8 cellular contexts compared by ENCODE assay signal in genomic region chr22:50529416-50530279, GRCh38. TPM values are rescaled to one million over a fixed set of nuclear protein-coding genes. Genes with fewer than 3 reads are reported as not detected.
A peak's percentile ranks its signal among the peaks of the same experiment; 100 is the strongest.
DNase-seq lines count a peak whose midpoint lies in the region; ATAC-seq, FAIRE-seq and TF ChIP-seq lines count a peak whose summit lies in the region.

TYMP (minus strand) TSS chr22:50530012; CDS start chr22:50529709, 303 bp downstream.

- peak within 1 kb of the TSS; percentile 96 for H3K4ac ChIP-seq in mesenchymal stem cell (ENCODE audit: low read depth in 1 of 2, low read length in 2 of 2)

- H3K27me3 Mint-ChIP-seq in stimulated activated naive B cell treated with anti-CD40 and anti-IgM and Interleukin-4, amounts not matched to agents 10 μg/mL and 1 μg/mL and 100 μg/mL, for 72 hours = no peaks in the 10 kb centered on the region

- peaks cover 48 to 68% of the 10 kb centered on the region in 2 donors for H3K4me1 Mint-ChIP-seq in stimulated activated naive B cell treated with anti-CD40 and anti-IgM and Interleukin-4, amounts not matched to agents 10 μg/mL and 1 μg/mL and 100 μg/mL, for 72 hours

- H3K9ac ChIP-seq in mesenchymal stem cell (ENCODE audit: low read length) = peak within 1 kb of the TSS; percentile 93

- H2BK15ac ChIP-seq in mesenchymal stem cell (ENCODE audit: low read depth, poor library complexity, severe bottlenecking) = peak within 1 kb of the TSS; percentile 99

- peak; percentile 15 for ATAC-seq in HG02885 (IDR thresholded peaks at IDR 0.05; ENCODE audit: poor library complexity, unreplicated experiment)
- peak; percentile 12 to 14 for ATAC-seq in activated CD4-positive, CD25-positive, alpha-beta regulatory T cell treated with anti-CD3 and anti-CD28 coated beads, Interleukin-2, amount 50 U/mL, for 24 hours
- peak; percentile 13 to 15 for ATAC-seq in stimulated activated naive B cell treated with anti-CD40 and anti-IgM and Interleukin-4, amounts not matched to agents 10 μg/mL and 1 μg/mL and 100 μg/mL, for 72 hours (replicated peaks)

- H3K36me3 ChIP-seq in DOHH2 (ENCODE audit: control insufficient read depth, low read length) (peaks cover 8% of the 10 kb centered on the region), mesenchymal stem cell (ENCODE audit: control insufficient read depth in 1 of 2, insufficient read depth in 2 of 2, low read depth in 1 of 2, low read length in 2 of 2) (peaks cover 0 to 3% of the 10 kb centered on the region in 2 experiments)

- peak within 1 kb of the TSS; percentile 98 for H4K91ac ChIP-seq in mesenchymal stem cell (ENCODE audit: low read length)

- H3K4me3 ChIP-seq in DOHH2 (ENCODE audit: low read length) = peak within 1 kb of the TSS; percentile 91
- peak within 1 kb of the TSS; percentile 41 to 85 for H3K4me3 ChIP-seq in mesenchymal stem cell (ENCODE audit: insufficient read depth in 1 of 2, low read depth in 1 of 2, low read length in 2 of 2)

- DNase-seq in dermis microvascular lymphatic vessel endothelial cell (ENCODE audit: low read depth in 2 of 2) = peak in 1 of 2 donors; percentile 36
- DNase-seq in mesenchymal stem cell = peak; percentile 39
- DNase-seq in stimulated activated naive B cell treated with anti-CD40 and anti-IgM and Interleukin-4, amounts not matched to agents 10 μg/mL and 1 μg/mL and 100 μg/mL, for 72 hours = peak; percentile 80
- DNase-seq in RCC 7860 (ENCODE audit: low spot score) = no peak
- no peak for DNase-seq in NCI-H1048 (lab: John Stamatoyannopoulos, UW)

- H4K8ac ChIP-seq in mesenchymal stem cell (ENCODE audit: low read length) = peak within 1 kb of the TSS; percentile 96

- no peak within 1 kb of the TSS for H2AK5ac ChIP-seq in mesenchymal stem cell (ENCODE audit: low read length, severe bottlenecking)

- peak within 1 kb of the TSS; percentile 93 to 99 for H3K4me3 Mint-ChIP-seq in stimulated activated naive B cell treated with anti-CD40 and anti-IgM and Interleukin-4, amounts not matched to agents 10 μg/mL and 1 μg/mL and 100 μg/mL, for 72 hours

- H2BK12ac ChIP-seq in mesenchymal stem cell (ENCODE audit: low read length in 2 of 2) = peak within 1 kb of the TSS; percentile 21 to 94

- peak within 1 kb of the TSS; percentile 97 for H2BK120ac ChIP-seq in mesenchymal stem cell (ENCODE audit: low read depth, low read length)

- H3K4me2 ChIP-seq in DOHH2 (ENCODE audit: low read length) (peak within 1 kb of the TSS; percentile 94), mesenchymal stem cell (ENCODE audit: low read length, poor library complexity, severe bottlenecking) (peak within 1 kb of the TSS; percentile 18)

- peak within 1 kb of the TSS; percentile 100 for H3K27ac Mint-ChIP-seq in stimulated activated naive B cell treated with anti-CD40 and anti-IgM and Interleukin-4, amounts not matched to agents 10 μg/mL and 1 μg/mL and 100 μg/mL, for 72 hours

- peaks cover 30% of the 10 kb centered on the region for H3K79me2 ChIP-seq in DOHH2 (ENCODE audit: control insufficient read depth, low read length)

- H2AFZ ChIP-seq in mesenchymal stem cell (ENCODE audit: low read depth, low read length) = peak within 1 kb of the TSS; percentile 64

- no peak for TF ChIP-seq CTCF in DOHH2 (IDR thresholded peaks at IDR 0.05; ENCODE audit: low read depth, low read length, poor library complexity, severe bottlenecking)

- H3K4me1 ChIP-seq in DOHH2 (ENCODE audit: control insufficient read depth, low read length) (peaks cover 51% of the 10 kb centered on the region), mesenchymal stem cell (ENCODE audit: control insufficient read depth, insufficient read depth, low read depth, low read length) (peaks cover 48% of the 10 kb centered on the region)

- H2BK5ac ChIP-seq in mesenchymal stem cell (ENCODE audit: low read depth, low read length, poor library complexity, severe bottlenecking) = no peak within 1 kb of the TSS

- H3K79me1 ChIP-seq in mesenchymal stem cell (replicated peaks; ENCODE audit: low read length, poor library complexity, severe bottlenecking) = peaks cover 5% of the 10 kb centered on the region

- FAIRE-seq in RCC 7860 (lab: Jason Lieb, UNC) = no peak

- H3K9me3 ChIP-seq in DOHH2 (ENCODE audit: control insufficient read depth, insufficient read depth, low read length) (no peaks in the 10 kb centered on the region), mesenchymal stem cell (ENCODE audit: control insufficient read depth, low read length) (no peaks in the 10 kb centered on the region)

- H4K20me1 ChIP-seq in DOHH2 (ENCODE audit: control insufficient read depth, insufficient read depth, low read depth, low read length) = no peaks in the 10 kb centered on the region

- H3K36me3 Mint-ChIP-seq in stimulated activated naive B cell treated with anti-CD40 and anti-IgM and Interleukin-4, amounts not matched to agents 10 μg/mL and 1 μg/mL and 100 μg/mL, for 72 hours = peaks cover 33 to 37% of the 10 kb centered on the region in 2 donors

- H3K23ac ChIP-seq in mesenchymal stem cell (ENCODE audit: low read length in 2 of 2) = peak within 1 kb of the TSS in 1 of 2 experiments; percentile 99

- H3K9me3 Mint-ChIP-seq in stimulated activated naive B cell treated with anti-CD40 and anti-IgM and Interleukin-4, amounts not matched to agents 10 μg/mL and 1 μg/mL and 100 μg/mL, for 72 hours = no peaks in the 10 kb centered on the region

- no peaks in the 10 kb centered on the region for H3K27me3 ChIP-seq in DOHH2 (ENCODE audit: control insufficient read depth, low read length)
- peaks cover 0 to 27% of the 10 kb centered on the region in 2 experiments for H3K27me3 ChIP-seq in mesenchymal stem cell (ENCODE audit: control insufficient read depth in 1 of 2, insufficient read depth in 1 of 2, low read length in 2 of 2)

- peaks cover 39% of the 10 kb centered on the region for H3F3A ChIP-seq in DOHH2 (ENCODE audit: control insufficient read depth, insufficient read depth)

- peak within 1 kb of the TSS in 1 of 2 experiments; percentile 87 for H3K14ac ChIP-seq in mesenchymal stem cell (ENCODE audit: low read length in 2 of 2)

- WGBS in mesenchymal stem cell = 29% methylated on average over 72 of the region's 105 CpGs

- H3K27ac ChIP-seq in DOHH2 (ENCODE audit: low read depth, low read length) = peak within 1 kb of the TSS; percentile 97
- H3K27ac ChIP-seq in mesenchymal stem cell (ENCODE audit: low read length, poor library complexity, severe bottlenecking) = no peak within 1 kb of the TSS

- H3K9me2 ChIP-seq in DOHH2 (replicated peaks; ENCODE audit: control insufficient read depth, low read length) = no peaks in the 10 kb centered on the region

- peak within 1 kb of the TSS; percentile 87 to 92 for H3K18ac ChIP-seq in mesenchymal stem cell (ENCODE audit: low read depth in 1 of 2, low read length in 2 of 2)

RNA-seq across cellular contexts. Expression of gene TYMP, which starts in this region (rescaled TPM):
- 11.9 and 24.9 TPM in 2 replicates for total RNA-seq in dermis microvascular lymphatic vessel endothelial cell
- polyA plus RNA-seq in mesenchymal stem cell (2013, experiment 1 of 2) = 18.0 TPM
- polyA plus RNA-seq in mesenchymal stem cell (2013, experiment 2 of 2) = 17.4 TPM

Comparison
In these comparisons a context has a peak if more than half of its experiments do, and no peak if none do; other contexts are left out.
1. DNase-seq: peak in mesenchymal stem cell (single experiment) and stimulated activated naive B cell treated with anti-CD40 and anti-IgM and Interleukin-4, amounts not matched to agents 10 μg/mL and 1 μg/mL and 100 μg/mL, for 72 hours (single experiment); none in RCC 7860 (single experiment) and NCI-H1048 (single experiment).
2. Peak in every context shown above with its lines, with median percentiles within 50 percentile points of each other: ATAC-seq.